ENCODE assay signal across 1 cellular context in the genomic region with DNA sequence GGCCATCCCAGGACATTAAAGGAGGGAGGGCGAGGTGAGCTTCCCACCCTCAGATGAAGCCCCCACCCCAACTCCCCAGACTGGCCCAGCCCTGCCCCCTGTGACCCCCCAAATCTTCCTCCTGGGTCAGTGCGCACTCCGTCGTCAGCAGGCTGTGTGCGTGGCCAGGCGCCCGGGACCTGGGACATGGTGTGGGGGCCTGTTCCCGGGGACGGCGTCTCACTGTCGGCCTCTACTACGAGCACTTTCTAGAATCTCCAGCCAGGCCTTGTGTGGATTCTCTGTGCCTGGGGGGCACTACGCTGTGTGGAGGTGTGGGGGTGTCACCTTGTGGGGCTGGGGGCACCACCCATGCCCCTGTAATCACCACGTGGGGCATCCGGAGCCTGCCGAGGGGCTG.
TF ChIP-seq lines count a peak whose summit lies in the region.

No MANE protein-coding gene starts in this region.

TF ChIP-seq in HepG2, 621 proteins besides CTCF, POLR2A, EP300 and RAD21 (continued from another document):
- TF ChIP-seq, protein P1, sequence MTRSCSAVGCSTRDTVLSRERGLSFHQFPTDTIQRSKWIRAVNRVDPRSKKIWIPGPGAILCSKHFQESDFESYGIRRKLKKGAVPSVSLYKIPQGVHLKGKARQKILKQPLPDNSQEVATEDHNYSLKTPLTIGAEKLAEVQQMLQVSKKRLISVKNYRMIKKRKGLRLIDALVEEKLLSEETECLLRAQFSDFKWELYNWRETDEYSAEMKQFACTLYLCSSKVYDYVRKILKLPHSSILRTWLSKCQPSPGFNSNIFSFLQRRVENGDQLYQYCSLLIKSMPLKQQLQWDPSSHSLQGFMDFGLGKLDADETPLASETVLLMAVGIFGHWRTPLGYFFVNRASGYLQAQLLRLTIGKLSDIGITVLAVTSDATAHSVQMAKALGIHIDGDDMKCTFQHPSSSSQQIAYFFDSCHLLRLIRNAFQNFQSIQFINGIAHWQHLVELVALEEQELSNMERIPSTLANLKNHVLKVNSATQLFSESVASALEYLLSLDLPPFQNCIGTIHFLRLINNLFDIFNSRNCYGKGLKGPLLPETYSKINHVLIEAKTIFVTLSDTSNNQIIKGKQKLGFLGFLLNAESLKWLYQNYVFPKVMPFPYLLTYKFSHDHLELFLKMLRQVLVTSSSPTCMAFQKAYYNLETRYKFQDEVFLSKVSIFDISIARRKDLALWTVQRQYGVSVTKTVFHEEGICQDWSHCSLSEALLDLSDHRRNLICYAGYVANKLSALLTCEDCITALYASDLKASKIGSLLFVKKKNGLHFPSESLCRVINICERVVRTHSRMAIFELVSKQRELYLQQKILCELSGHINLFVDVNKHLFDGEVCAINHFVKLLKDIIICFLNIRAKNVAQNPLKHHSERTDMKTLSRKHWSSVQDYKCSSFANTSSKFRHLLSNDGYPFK (CRISPR knock-in tag; IDR thresholded peaks at IDR 0.05; ENCODE audit: borderline replicate concordance) = no peak
- TF ChIP-seq CENPT (CRISPR knock-in tag; IDR thresholded peaks at IDR 0.05; ENCODE audit: low read depth) = no peak
- TF ChIP-seq WIZ (CRISPR knock-in tag; IDR thresholded peaks at IDR 0.05) = no peak
- TF ChIP-seq ZNF3 (CRISPR knock-in tag; IDR thresholded peaks at IDR 0.05) = no peak
- TF ChIP-seq ZNF484 (CRISPR knock-in tag; IDR thresholded peaks at IDR 0.05; ENCODE audit: borderline replicate concordance, low read depth) = no peak
- TF ChIP-seq CEBPG (CRISPR knock-in tag; IDR thresholded peaks at IDR 0.05) = no peak
- no peak for TF ChIP-seq ZNF292 (CRISPR knock-in tag; IDR thresholded peaks at IDR 0.05; ENCODE audit: borderline replicate concordance, low read depth)
